Comparison of ENCODE assay signal across 1 cellular context in the genomic region with DNA sequence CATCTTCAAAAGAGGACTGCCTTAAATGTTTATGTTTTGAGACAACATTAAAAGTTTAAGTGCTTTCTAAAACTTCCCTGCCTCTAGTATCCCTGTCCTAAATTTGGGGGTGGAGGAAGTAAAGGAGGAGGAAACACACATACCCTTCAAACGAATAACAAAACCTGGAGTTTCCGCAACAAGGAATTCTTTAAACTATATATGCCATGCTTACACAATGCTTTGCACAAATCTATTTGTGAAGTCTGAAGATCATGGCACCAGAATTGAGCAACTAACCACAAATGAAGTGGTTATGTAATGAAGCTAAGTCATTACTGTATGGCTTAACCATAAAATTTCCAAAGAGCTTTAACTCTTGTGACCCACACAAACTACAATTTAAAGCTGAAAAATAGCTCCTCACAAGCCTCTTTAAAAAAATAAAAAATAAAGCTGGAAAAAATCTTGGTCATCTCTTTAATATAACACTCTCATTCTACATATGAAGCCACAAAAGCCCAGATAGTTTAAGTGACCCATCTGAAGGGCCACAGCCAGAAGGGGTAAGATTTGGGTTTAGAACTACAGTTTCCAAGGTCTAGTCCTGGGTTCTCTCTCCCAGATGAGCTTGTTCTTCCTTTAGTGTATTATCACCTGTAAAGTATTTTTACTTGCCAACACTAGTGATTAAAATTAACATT.
A peak's percentile ranks its signal among the peaks of the same experiment; 100 is the strongest.
TF ChIP-seq lines count a peak whose summit lies in the region.

No MANE protein-coding gene starts in this region.

TF ChIP-seq in HepG2, 621 proteins besides CTCF, POLR2A, EP300 and RAD21 (continued from another document and continues in another):
- TF ChIP-seq, protein P1, sequence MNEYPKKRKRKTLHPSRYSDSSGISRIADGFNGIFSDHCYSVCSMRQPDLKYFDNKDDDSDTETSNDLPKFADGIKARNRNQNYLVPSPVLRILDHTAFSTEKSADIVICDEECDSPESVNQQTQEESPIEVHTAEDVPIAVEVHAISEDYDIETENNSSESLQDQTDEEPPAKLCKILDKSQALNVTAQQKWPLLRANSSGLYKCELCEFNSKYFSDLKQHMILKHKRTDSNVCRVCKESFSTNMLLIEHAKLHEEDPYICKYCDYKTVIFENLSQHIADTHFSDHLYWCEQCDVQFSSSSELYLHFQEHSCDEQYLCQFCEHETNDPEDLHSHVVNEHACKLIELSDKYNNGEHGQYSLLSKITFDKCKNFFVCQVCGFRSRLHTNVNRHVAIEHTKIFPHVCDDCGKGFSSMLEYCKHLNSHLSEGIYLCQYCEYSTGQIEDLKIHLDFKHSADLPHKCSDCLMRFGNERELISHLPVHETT (CRISPR knock-in tag; conservative IDR thresholded peaks at IDR 0.05): peak; percentile 33; the same call in 1 of the 2 replicates
- TF ChIP-seq ZNF207 (IDR thresholded peaks at IDR 0.05; ENCODE audit: borderline replicate concordance) (no peak), ZNF124 (CRISPR knock-in tag; IDR thresholded peaks at IDR 0.05) (peak; percentile 61; the same call in 1 of the 2 replicates), ZNF790 (CRISPR knock-in tag; IDR thresholded peaks at IDR 0.05; ENCODE audit: borderline replicate concordance) (no peak), HNRNPL (IDR thresholded peaks at IDR 0.05; ENCODE audit: low read depth, low read length) (no peak), TCF7L2 (IDR thresholded peaks at IDR 0.05; ENCODE audit: low read depth, low read length) (no peak), SMARCE1 (IDR thresholded peaks at IDR 0.05; ENCODE audit: borderline replicate concordance) (no peak), MLLT10 (CRISPR knock-in tag; IDR thresholded peaks at IDR 0.05) (peak; percentile 38; the same call in 1 of the 2 replicates), DPF2 (CRISPR knock-in tag; IDR thresholded peaks at IDR 0.05; ENCODE audit: borderline replicate concordance, low read depth) (peak; percentile 60; the same call in 1 of the 2 replicates), TBX3 (IDR thresholded peaks at IDR 0.05; ENCODE audit: borderline replicate concordance) (0 out of 2 replicates have a peak, but pooled peaks have one; percentile 33), CBX5 (CRISPR knock-in tag; IDR thresholded peaks at IDR 0.05; ENCODE audit: borderline replicate concordance) (no peak), ZSCAN21 (CRISPR knock-in tag; IDR thresholded peaks at IDR 0.05; ENCODE audit: borderline replicate concordance) (peak; percentile 46; the same call in 1 of the 2 replicates), ZNF24 (IDR thresholded peaks at IDR 0.05) (no peak), HHEX (CRISPR knock-in tag; IDR thresholded peaks at IDR 0.05) (peak; percentile 66), NFE2 (CRISPR knock-in tag; IDR thresholded peaks at IDR 0.05) (no peak), NONO (IDR thresholded peaks at IDR 0.05) (no peak), NONO (CRISPR knock-in tag; conservative IDR thresholded peaks at IDR 0.05) (peak; percentile 63; the same call in 1 of the 2 replicates), SNAPC2 (CRISPR knock-in tag; IDR thresholded peaks at IDR 0.05) (0 out of 2 replicates have a peak, but pooled peaks have one; percentile 28), LCORL (IDR thresholded peaks at IDR 0.05) (peak; percentile 40; the same call in 1 of the 2 replicates), LCORL (CRISPR knock-in tag; IDR thresholded peaks at IDR 0.05) (peak; percentile 37; the same call in 1 of the 2 replicates), ELF4 (CRISPR knock-in tag; IDR thresholded peaks at IDR 0.05; ENCODE audit: borderline replicate concordance) (no peak), MED13 (CRISPR knock-in tag; IDR thresholded peaks at IDR 0.05) (no peak), PPARG (CRISPR knock-in tag; conservative IDR thresholded peaks at IDR 0.05) (peak; percentile 83), ZNF234 (CRISPR knock-in tag; conservative IDR thresholded peaks at IDR 0.05) (no peak), KAT8 (CRISPR knock-in tag; IDR thresholded peaks at IDR 0.05) (peak; percentile 72; the same call in 1 of the 2 replicates), FOXK1 (CRISPR knock-in tag; IDR thresholded peaks at IDR 0.05; ENCODE audit: borderline replicate concordance, low read depth) (peak; percentile 93; the same call in 1 of the 2 replicates), U2AF2 (IDR thresholded peaks at IDR 0.05; ENCODE audit: low read depth, low read length) (no peak), ZNF547 (CRISPR knock-in tag; IDR thresholded peaks at IDR 0.05) (no peak), KLF11 (CRISPR knock-in tag; IDR thresholded peaks at IDR 0.05) (peak; percentile 70; the same call in 1 of the 2 replicates), BHLHE40 (IDR thresholded peaks at IDR 0.05; ENCODE audit: low read length) (no peak), NR2F6 (IDR thresholded peaks at IDR 0.05) (peak; percentile 78), NR2F6 (CRISPR knock-in tag; IDR thresholded peaks at IDR 0.05) (peak; percentile 86), ZNF101 (CRISPR knock-in tag; IDR thresholded peaks at IDR 0.05; ENCODE audit: borderline replicate concordance, low read depth) (no peak), ZNF724P (CRISPR knock-in tag; IDR thresholded peaks at IDR 0.05; ENCODE audit: borderline replicate concordance) (no peak)
- TF ChIP-seq, protein P2, sequence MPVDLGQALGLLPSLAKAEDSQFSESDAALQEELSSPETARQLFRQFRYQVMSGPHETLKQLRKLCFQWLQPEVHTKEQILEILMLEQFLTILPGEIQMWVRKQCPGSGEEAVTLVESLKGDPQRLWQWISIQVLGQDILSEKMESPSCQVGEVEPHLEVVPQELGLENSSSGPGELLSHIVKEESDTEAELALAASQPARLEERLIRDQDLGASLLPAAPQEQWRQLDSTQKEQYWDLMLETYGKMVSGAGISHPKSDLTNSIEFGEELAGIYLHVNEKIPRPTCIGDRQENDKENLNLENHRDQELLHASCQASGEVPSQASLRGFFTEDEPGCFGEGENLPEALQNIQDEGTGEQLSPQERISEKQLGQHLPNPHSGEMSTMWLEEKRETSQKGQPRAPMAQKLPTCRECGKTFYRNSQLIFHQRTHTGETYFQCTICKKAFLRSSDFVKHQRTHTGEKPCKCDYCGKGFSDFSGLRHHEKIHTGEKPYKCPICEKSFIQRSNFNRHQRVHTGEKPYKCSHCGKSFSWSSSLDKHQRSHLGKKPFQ (CRISPR knock-in tag; IDR thresholded peaks at IDR 0.05; ENCODE audit: insufficient replicate concordance): no peak
- TF ChIP-seq, protein P3, sequence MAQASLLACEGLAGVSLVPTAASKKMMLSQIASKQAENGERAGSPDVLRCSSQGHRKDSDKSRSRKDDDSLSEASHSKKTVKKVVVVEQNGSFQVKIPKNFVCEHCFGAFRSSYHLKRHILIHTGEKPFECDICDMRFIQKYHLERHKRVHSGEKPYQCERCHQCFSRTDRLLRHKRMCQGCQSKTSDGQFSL (CRISPR knock-in tag; IDR thresholded peaks at IDR 0.05): no peak
- TF ChIP-seq, protein P4, sequence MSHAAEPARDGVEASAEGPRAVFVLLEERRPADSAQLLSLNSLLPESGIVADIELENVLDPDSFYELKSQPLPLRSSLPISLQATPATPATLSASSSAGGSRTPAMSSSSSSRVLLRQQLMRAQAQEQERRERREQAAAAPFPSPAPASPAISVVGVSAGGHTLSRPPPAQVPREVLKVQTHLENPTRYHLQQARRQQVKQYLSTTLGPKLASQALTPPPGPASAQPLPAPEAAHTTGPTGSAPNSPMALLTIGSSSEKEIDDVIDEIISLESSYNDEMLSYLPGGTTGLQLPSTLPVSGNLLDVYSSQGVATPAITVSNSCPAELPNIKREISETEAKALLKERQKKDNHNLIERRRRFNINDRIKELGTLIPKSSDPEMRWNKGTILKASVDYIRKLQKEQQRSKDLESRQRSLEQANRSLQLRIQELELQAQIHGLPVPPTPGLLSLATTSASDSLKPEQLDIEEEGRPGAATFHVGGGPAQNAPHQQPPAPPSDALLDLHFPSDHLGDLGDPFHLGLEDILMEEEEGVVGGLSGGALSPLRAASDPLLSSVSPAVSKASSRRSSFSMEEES (CRISPR knock-in tag; IDR thresholded peaks at IDR 0.05): peak; percentile 77
- TF ChIP-seq, protein P5, sequence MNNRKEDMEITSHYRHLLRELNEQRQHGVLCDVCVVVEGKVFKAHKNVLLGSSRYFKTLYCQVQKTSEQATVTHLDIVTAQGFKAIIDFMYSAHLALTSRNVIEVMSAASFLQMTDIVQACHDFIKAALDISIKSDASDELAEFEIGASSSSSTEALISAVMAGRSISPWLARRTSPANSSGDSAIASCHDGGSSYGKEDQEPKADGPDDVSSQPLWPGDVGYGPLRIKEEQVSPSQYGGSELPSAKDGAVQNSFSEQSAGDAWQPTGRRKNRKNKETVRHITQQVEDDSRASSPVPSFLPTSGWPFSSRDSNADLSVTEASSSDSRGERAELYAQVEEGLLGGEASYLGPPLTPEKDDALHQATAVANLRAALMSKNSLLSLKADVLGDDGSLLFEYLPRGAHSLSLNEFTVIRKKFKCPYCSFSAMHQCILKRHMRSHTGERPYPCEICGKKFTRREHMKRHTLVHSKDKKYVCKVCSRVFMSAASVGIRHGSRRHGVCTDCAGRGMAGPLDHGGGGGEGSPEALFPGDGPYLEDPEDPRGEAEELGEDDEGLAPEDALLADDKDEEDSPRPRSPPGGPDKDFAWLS (CRISPR knock-in tag; IDR thresholded peaks at IDR 0.05; ENCODE audit: borderline replicate concordance): no peak
- TF ChIP-seq, protein P6, sequence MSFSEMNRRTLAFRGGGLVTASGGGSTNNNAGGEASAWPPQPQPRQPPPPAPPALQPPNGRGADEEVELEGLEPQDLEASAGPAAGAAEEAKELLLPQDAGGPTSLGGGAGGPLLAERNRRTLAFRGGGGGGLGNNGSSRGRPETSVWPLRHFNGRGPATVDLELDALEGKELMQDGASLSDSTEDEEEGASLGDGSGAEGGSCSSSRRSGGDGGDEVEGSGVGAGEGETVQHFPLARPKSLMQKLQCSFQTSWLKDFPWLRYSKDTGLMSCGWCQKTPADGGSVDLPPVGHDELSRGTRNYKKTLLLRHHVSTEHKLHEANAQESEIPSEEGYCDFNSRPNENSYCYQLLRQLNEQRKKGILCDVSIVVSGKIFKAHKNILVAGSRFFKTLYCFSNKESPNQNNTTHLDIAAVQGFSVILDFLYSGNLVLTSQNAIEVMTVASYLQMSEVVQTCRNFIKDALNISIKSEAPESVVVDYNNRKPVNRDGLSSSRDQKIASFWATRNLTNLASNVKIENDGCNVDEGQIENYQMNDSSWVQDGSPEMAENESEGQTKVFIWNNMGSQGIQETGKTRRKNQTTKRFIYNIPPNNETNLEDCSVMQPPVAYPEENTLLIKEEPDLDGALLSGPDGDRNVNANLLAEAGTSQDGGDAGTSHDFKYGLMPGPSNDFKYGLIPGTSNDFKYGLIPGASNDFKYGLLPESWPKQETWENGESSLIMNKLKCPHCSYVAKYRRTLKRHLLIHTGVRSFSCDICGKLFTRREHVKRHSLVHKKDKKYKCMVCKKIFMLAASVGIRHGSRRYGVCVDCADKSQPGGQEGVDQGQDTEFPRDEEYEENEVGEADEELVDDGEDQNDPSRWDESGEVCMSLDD (CRISPR knock-in tag; IDR thresholded peaks at IDR 0.05; ENCODE audit: borderline replicate concordance): 0 out of 2 replicates have a peak, but pooled peaks have one; percentile 33
- TF ChIP-seq, protein P7, sequence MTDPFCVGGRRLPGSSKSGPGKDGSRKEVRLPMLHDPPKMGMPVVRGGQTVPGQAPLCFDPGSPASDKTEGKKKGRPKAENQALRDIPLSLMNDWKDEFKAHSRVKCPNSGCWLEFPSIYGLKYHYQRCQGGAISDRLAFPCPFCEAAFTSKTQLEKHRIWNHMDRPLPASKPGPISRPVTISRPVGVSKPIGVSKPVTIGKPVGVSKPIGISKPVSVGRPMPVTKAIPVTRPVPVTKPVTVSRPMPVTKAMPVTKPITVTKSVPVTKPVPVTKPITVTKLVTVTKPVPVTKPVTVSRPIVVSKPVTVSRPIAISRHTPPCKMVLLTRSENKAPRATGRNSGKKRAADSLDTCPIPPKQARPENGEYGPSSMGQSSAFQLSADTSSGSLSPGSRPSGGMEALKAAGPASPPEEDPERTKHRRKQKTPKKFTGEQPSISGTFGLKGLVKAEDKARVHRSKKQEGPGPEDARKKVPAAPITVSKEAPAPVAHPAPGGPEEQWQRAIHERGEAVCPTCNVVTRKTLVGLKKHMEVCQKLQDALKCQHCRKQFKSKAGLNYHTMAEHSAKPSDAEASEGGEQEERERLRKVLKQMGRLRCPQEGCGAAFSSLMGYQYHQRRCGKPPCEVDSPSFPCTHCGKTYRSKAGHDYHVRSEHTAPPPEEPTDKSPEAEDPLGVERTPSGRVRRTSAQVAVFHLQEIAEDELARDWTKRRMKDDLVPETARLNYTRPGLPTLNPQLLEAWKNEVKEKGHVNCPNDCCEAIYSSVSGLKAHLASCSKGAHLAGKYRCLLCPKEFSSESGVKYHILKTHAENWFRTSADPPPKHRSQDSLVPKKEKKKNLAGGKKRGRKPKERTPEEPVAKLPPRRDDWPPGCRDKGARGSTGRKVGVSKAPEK (CRISPR knock-in tag; IDR thresholded peaks at IDR 0.05; ENCODE audit: borderline replicate concordance): no peak
- TF ChIP-seq, protein P8, sequence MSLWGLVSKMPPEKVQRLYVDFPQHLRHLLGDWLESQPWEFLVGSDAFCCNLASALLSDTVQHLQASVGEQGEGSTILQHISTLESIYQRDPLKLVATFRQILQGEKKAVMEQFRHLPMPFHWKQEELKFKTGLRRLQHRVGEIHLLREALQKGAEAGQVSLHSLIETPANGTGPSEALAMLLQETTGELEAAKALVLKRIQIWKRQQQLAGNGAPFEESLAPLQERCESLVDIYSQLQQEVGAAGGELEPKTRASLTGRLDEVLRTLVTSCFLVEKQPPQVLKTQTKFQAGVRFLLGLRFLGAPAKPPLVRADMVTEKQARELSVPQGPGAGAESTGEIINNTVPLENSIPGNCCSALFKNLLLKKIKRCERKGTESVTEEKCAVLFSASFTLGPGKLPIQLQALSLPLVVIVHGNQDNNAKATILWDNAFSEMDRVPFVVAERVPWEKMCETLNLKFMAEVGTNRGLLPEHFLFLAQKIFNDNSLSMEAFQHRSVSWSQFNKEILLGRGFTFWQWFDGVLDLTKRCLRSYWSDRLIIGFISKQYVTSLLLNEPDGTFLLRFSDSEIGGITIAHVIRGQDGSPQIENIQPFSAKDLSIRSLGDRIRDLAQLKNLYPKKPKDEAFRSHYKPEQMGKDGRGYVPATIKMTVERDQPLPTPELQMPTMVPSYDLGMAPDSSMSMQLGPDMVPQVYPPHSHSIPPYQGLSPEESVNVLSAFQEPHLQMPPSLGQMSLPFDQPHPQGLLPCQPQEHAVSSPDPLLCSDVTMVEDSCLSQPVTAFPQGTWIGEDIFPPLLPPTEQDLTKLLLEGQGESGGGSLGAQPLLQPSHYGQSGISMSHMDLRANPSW (CRISPR knock-in tag; IDR thresholded peaks at IDR 0.05; ENCODE audit: borderline replicate concordance): no peak
- TF ChIP-seq, protein P9, sequence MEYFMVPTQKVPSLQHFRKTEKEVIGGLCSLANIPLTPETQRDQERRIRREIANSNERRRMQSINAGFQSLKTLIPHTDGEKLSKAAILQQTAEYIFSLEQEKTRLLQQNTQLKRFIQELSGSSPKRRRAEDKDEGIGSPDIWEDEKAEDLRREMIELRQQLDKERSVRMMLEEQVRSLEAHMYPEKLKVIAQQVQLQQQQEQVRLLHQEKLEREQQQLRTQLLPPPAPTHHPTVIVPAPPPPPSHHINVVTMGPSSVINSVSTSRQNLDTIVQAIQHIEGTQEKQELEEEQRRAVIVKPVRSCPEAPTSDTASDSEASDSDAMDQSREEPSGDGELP (IDR thresholded peaks at IDR 0.05; ENCODE audit: borderline replicate concordance, low read depth): 0 out of 2 replicates have a peak, but pooled peaks have one; percentile 13
